In genomic region chr5:60366489-60366888, GRCh38 we compare ENCODE assay signal across 19 cellular contexts.
"Had no signal": no experiment of that assay in that cellular context is flagged by ENCODE, and none has a peak within 500 bp of the region (broad histone marks: within the 10 kb centered on the region; RNA-seq: fewer than 3 reads in every experiment).

No MANE protein-coding gene starts in this region.

- H3K9me3 Mint-ChIP-seq: endodermal cell, neural crest cell, type B pancreatic cell had no signal

- H3K36me3 Mint-ChIP-seq: activated naive CD4-positive, alpha-beta T cell treated with anti-CD3 and anti-CD28 coated beads, Interleukin-2, amount 50 U/mL, for 72 hours; type B pancreatic cell had no signal

- H3K27ac Mint-ChIP-seq: activated naive CD4-positive, alpha-beta T cell treated with anti-CD3 and anti-CD28 coated beads, Interleukin-2, amount 50 U/mL, for 72 hours; endodermal cell; type B pancreatic cell had no signal

- ATAC-seq: activated naive CD4-positive, alpha-beta T cell treated with anti-CD3 and anti-CD28 coated beads, Interleukin-2, amount 50 U/mL, for 72 hours; body of pancreas; gastrocnemius medialis; heart left ventricle had no signal

- H3K4me3 Mint-ChIP-seq: endodermal cell, neural crest cell, type B pancreatic cell had no signal

- DNase-seq: activated CD4-positive, alpha-beta T cell treated with anti-CD3 and anti-CD28 coated beads, Interleukin-2, amount 50 U/mL, for 4 hours; activated gamma-delta T cell; adrenal gland; endodermal cell; gastrocnemius medialis; heart left ventricle; left ventricle myocardium inferior; mammary epithelial cell; stimulated activated CD4-positive, alpha-beta T cell treated with anti-CD3 and anti-CD28 coated beads, Interleukin-15, amount 100 ng/mL, for 24 hours; stimulated activated CD4-positive, alpha-beta T cell treated with anti-CD3 and anti-CD28 coated beads, Interleukin-2, amount 100 ng/mL, for 48 hours; stomach; T-helper 2 cell had no signal

- H3K4me1 Mint-ChIP-seq: neural crest cell had no signal

- H3K4me3 ChIP-seq: adrenal gland, body of pancreas, gastrocnemius medialis, heart left ventricle, left ventricle myocardium inferior, prostate gland, right atrium auricular region, skin epidermis, stomach had no signal
